In the genomic region with DNA sequence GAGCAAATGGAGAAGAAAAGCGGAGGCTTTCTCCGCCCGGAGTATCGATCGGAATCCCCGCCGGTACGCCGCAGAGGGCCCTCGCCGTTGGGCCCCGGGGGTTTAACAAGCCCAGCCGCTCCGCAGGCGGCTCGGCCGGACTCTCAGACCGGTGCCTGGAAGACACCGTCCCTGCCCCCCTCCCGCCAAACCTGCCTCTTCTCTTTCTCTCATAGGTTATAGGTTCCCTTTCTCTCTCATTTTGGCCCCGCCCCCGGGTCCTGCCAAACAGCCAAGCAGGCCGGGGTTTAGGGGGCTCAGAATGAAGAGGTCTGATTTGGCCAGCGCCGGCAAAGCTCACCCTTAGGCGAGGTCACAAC, we compare ENCODE assay signal across 14 cellular contexts. TPM values are rescaled to one million over a fixed set of nuclear protein-coding genes. Genes with fewer than 3 reads are reported as not detected.
A peak's percentile ranks its signal among the peaks of the same experiment; 100 is the strongest.
DNase-seq lines count a peak whose midpoint lies in the region; ATAC-seq, FAIRE-seq and TF ChIP-seq lines count a peak whose summit lies in the region.
"Had no signal": no experiment of that assay in that cellular context is flagged by ENCODE, and none has a peak within 500 bp of the region (broad histone marks: within the 10 kb centered on the region; RNA-seq: fewer than 3 reads in every experiment).

No MANE protein-coding gene starts in this region.

- CTCF ChIA-PET in WTC11 (lab: Charles Lee): interaction anchor here (4.8 kb wide), 1 partner anchor 11 kb away, joined by 35 read pairs; no protein-coding TSS in a partner anchor

- H3K27me3 Mint-ChIP-seq in activated naive CD8-positive, alpha-beta T cell: peaks cover 57% of the 10 kb centered on the region
- H3K27me3 Mint-ChIP-seq in activated naive CD8-positive, alpha-beta T cell treated with anti-CD3 and anti-CD28 coated beads for 36 hours: peaks cover 94% of the 10 kb centered on the region
- peaks cover 99% of the 10 kb centered on the region for H3K27me3 Mint-ChIP-seq in WTC11 (ENCODE audit: low read depth)

- peaks cover 46% of the 10 kb centered on the region for H3K4me1 Mint-ChIP-seq in activated naive CD8-positive, alpha-beta T cell (ENCODE audit: low read depth)
- peaks cover 36% of the 10 kb centered on the region for H3K4me1 Mint-ChIP-seq in activated naive CD8-positive, alpha-beta T cell treated with anti-CD3 and anti-CD28 coated beads for 36 hours
- peaks cover 49% of the 10 kb centered on the region for H3K4me1 Mint-ChIP-seq in WTC11

- H3K4me1 ChIP-seq in small intestine (ENCODE audit: control insufficient read depth in 2 of 2, insufficient read depth in 1 of 2, low read depth in 1 of 2, low read length in 1 of 2): peaks cover 0 to 4% of the 10 kb centered on the region in 2 donors

- H3K27ac ChIP-seq in small intestine (ENCODE audit: low read depth in 1 of 2, low read length in 1 of 2): peak overlapping the region; percentile 65 to 85
- H3K27ac ChIP-seq: breast epithelium had no signal

- WGBS in small intestine, 3 donors: 2 to 6% (median 5%) methylated on average over 26 of the region's 26 CpGs

- peak overlapping the region in 1 of 2 donors; percentile 86 for H3K4me3 ChIP-seq in small intestine (ENCODE audit: low read depth in 1 of 2, low read length in 2 of 2)

- H3K27me3 ChIP-seq in small intestine (ENCODE audit: control insufficient read depth in 2 of 2, insufficient read depth in 2 of 2, low read length in 2 of 2): peaks cover 0 to 53% of the 10 kb centered on the region in 2 donors

- H3K36me3 ChIP-seq in small intestine (ENCODE audit: control insufficient read depth in 2 of 2, insufficient read depth in 2 of 2, low read length in 2 of 2): peaks cover 0 to 3% of the 10 kb centered on the region in 2 donors
- H3K36me3 ChIP-seq: breast epithelium had no signal

- H3K27ac Mint-ChIP-seq in activated naive CD8-positive, alpha-beta T cell: no peak overlapping the region
- H3K27ac Mint-ChIP-seq in activated naive CD8-positive, alpha-beta T cell treated with anti-CD3 and anti-CD28 coated beads for 36 hours: no peak overlapping the region
- no peak overlapping the region for H3K27ac Mint-ChIP-seq in WTC11
- H3K27ac Mint-ChIP-seq: activated B cell treated with CpG ODN at 0.5 μM for 24 hours, HFFc6 had no signal

- FAIRE-seq in small intestine (lab: Jason Lieb, UNC): no peak

- no peak for TF ChIP-seq CTCF in WTC11 (IDR thresholded peaks at IDR 0.05)

- POLR2A ChIA-PET in WTC11 (lab: Charles Lee): no interaction called here

- ATAC-seq in WTC11 (peak; percentile 1), HG03095 (IDR thresholded peaks at IDR 0.05; ENCODE audit: unreplicated experiment) (no peak), GM19023 (IDR thresholded peaks at IDR 0.05; ENCODE audit: unreplicated experiment) (no peak)

- no peaks in the 10 kb centered on the region for H3K36me3 Mint-ChIP-seq in activated naive CD8-positive, alpha-beta T cell
- no peaks in the 10 kb centered on the region for H3K36me3 Mint-ChIP-seq in activated naive CD8-positive, alpha-beta T cell treated with anti-CD3 and anti-CD28 coated beads for 36 hours
- H3K36me3 Mint-ChIP-seq in WTC11: no peaks in the 10 kb centered on the region

- no peaks in the 10 kb centered on the region for H3K9me3 ChIP-seq in small intestine (ENCODE audit: control insufficient read depth, low read depth)
- H3K9me3 ChIP-seq: breast epithelium had no signal

- DNase-seq in activated naive CD8-positive, alpha-beta T cell treated with anti-CD3 and anti-CD28 coated beads for 36 hours: no peak
- DNase-seq in WTC11 (ENCODE audit: low spot score) (peak; percentile 74), islet precursor cell (peak; percentile 62), small intestine (no peak), NCI-H1105 (lab: John Stamatoyannopoulos, UW) (no peak)
- DNase-seq: activated B cell treated with CpG ODN at 0.5 μM for 24 hours; effector CD8-positive, alpha-beta T cell; HFFc6; NCI-H1930; SW 1271 had no signal

- no peaks in the 10 kb centered on the region for H3K9me3 Mint-ChIP-seq in activated naive CD8-positive, alpha-beta T cell (ENCODE audit: low read depth)
- peaks cover 3% of the 10 kb centered on the region for H3K9me3 Mint-ChIP-seq in activated naive CD8-positive, alpha-beta T cell treated with anti-CD3 and anti-CD28 coated beads for 36 hours
- H3K9me3 Mint-ChIP-seq in WTC11: no peaks in the 10 kb centered on the region
- H3K9me3 Mint-ChIP-seq: HFFc6 had no signal

- peak overlapping the region; percentile 23 for H3K4me3 Mint-ChIP-seq in activated naive CD8-positive, alpha-beta T cell
- H3K4me3 Mint-ChIP-seq in activated naive CD8-positive, alpha-beta T cell treated with anti-CD3 and anti-CD28 coated beads for 36 hours: no peak overlapping the region
- peak overlapping the region; percentile 83 for H3K4me3 Mint-ChIP-seq in WTC11
- H3K4me3 Mint-ChIP-seq: activated B cell treated with CpG ODN at 0.5 μM for 24 hours had no signal

TF ChIP-seq in WTC11, 78 proteins besides CTCF, POLR2A, EP300 and RAD21 (continues in another document):
- TF ChIP-seq, protein P1, sequence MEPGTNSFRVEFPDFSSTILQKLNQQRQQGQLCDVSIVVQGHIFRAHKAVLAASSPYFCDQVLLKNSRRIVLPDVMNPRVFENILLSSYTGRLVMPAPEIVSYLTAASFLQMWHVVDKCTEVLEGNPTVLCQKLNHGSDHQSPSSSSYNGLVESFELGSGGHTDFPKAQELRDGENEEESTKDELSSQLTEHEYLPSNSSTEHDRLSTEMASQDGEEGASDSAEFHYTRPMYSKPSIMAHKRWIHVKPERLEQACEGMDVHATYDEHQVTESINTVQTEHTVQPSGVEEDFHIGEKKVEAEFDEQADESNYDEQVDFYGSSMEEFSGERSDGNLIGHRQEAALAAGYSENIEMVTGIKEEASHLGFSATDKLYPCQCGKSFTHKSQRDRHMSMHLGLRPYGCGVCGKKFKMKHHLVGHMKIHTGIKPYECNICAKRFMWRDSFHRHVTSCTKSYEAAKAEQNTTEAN (CRISPR knock-in tag; IDR thresholded peaks at IDR 0.05): no peak
- TF ChIP-seq TP53 (CRISPR knock-in tag; IDR thresholded peaks at IDR 0.05): no peak
- no peak for TF ChIP-seq GABPB1 (CRISPR knock-in tag; IDR thresholded peaks at IDR 0.05)
- TF ChIP-seq ELF4 (CRISPR knock-in tag; IDR thresholded peaks at IDR 0.05; ENCODE audit: low read depth): no peak
- no peak for TF ChIP-seq RORB (CRISPR knock-in tag; IDR thresholded peaks at IDR 0.05)
- TF ChIP-seq, protein P2, sequence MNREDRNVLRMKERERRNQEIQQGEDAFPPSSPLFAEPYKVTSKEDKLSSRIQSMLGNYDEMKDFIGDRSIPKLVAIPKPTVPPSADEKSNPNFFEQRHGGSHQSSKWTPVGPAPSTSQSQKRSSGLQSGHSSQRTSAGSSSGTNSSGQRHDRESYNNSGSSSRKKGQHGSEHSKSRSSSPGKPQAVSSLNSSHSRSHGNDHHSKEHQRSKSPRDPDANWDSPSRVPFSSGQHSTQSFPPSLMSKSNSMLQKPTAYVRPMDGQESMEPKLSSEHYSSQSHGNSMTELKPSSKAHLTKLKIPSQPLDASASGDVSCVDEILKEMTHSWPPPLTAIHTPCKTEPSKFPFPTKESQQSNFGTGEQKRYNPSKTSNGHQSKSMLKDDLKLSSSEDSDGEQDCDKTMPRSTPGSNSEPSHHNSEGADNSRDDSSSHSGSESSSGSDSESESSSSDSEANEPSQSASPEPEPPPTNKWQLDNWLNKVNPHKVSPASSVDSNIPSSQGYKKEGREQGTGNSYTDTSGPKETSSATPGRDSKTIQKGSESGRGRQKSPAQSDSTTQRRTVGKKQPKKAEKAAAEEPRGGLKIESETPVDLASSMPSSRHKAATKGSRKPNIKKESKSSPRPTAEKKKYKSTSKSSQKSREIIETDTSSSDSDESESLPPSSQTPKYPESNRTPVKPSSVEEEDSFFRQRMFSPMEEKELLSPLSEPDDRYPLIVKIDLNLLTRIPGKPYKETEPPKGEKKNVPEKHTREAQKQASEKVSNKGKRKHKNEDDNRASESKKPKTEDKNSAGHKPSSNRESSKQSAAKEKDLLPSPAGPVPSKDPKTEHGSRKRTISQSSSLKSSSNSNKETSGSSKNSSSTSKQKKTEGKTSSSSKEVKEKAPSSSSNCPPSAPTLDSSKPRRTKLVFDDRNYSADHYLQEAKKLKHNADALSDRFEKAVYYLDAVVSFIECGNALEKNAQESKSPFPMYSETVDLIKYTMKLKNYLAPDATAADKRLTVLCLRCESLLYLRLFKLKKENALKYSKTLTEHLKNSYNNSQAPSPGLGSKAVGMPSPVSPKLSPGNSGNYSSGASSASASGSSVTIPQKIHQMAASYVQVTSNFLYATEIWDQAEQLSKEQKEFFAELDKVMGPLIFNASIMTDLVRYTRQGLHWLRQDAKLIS (CRISPR knock-in tag; IDR thresholded peaks at IDR 0.05; ENCODE audit: borderline replicate concordance): no peak
- TF ChIP-seq, protein P3, sequence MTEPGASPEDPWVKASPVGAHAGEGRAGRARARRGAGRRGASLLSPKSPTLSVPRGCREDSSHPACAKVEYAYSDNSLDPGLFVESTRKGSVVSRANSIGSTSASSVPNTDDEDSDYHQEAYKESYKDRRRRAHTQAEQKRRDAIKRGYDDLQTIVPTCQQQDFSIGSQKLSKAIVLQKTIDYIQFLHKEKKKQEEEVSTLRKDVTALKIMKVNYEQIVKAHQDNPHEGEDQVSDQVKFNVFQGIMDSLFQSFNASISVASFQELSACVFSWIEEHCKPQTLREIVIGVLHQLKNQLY (CRISPR knock-in tag; IDR thresholded peaks at IDR 0.05): no peak
- no peak for TF ChIP-seq PRRX2 (CRISPR knock-in tag; IDR thresholded peaks at IDR 0.05)
- TF ChIP-seq ZNF121 (CRISPR knock-in tag; IDR thresholded peaks at IDR 0.05): no peak
- TF ChIP-seq FOXK1 (CRISPR knock-in tag; IDR thresholded peaks at IDR 0.05): no peak
- no peak for TF ChIP-seq SMAD4 (CRISPR knock-in tag; IDR thresholded peaks at IDR 0.05)
- no peak for TF ChIP-seq TEAD4 (CRISPR knock-in tag; IDR thresholded peaks at IDR 0.05)
- no peak for TF ChIP-seq SOX15 (CRISPR knock-in tag; IDR thresholded peaks at IDR 0.05)
- no peak for TF ChIP-seq ZNF138 (CRISPR knock-in tag; conservative IDR thresholded peaks at IDR 0.05)
- TF ChIP-seq ZNF396 (CRISPR knock-in tag; IDR thresholded peaks at IDR 0.05; ENCODE audit: borderline replicate concordance): no peak

RNA-seq across cellular contexts. Expression of a gene that starts 4.4 kb away (rescaled TPM):
- not detected for total RNA-seq in activated naive CD8-positive, alpha-beta T cell treated with anti-CD3 and anti-CD28 coated beads for 36 hours
- total RNA-seq in WTC11 (2021): 0.87 to 1.9 TPM (median 1.6 TPM) in 3 replicates
- polyA plus RNA-seq in small intestine: 1 to 10 TPM; 6.5 to 9.2 (median 6.9) TPM
- total RNA-seq: activated B cell treated with CpG ODN at 0.5 μM for 24 hours had no signal

Comparison
In these comparisons a context has a peak if more than half of its experiments do, and no peak if none do; other contexts are left out.
1. DNase-seq: peak in WTC11 (single experiment) and islet precursor cell (single experiment); none in activated naive CD8-positive, alpha-beta T cell treated with anti-CD3 and anti-CD28 coated beads for 36 hours (single experiment), small intestine (single experiment) and NCI-H1105 (single experiment).